8 cellular contexts compared by ENCODE assay signal in genomic region chr2:231670892-231671616, GRCh38. TPM values are rescaled to one million over a fixed set of nuclear protein-coding genes. Genes with fewer than 3 reads are reported as not detected.
DNase-seq lines count a peak whose midpoint lies in the region; ATAC-seq and TF ChIP-seq lines count a peak whose summit lies in the region.

No MANE protein-coding gene starts in this region.

- H3K9me3 Mint-ChIP-seq in IgD-negative memory B cell: no peaks in the 10 kb centered on the region

- peak; percentile 0 for ATAC-seq in GM19328 (IDR thresholded peaks at IDR 0.05; ENCODE audit: unreplicated experiment)

- no peak overlapping the region for H3K4me3 ChIP-seq in AG09309 (ENCODE audit: control insufficient read depth, low read depth, low read length)
- H3K4me3 ChIP-seq in retinal pigment epithelial cell (ENCODE audit: low read length): no peak overlapping the region

- TF ChIP-seq CTCF in AG09309 (IDR thresholded peaks at IDR 0.05; ENCODE audit: control insufficient read depth, insufficient read depth, low read depth, low read length, missing control alignments) (peak; percentile 25), retinal pigment epithelial cell (conservative IDR thresholded peaks at IDR 0.05; ENCODE audit: low read depth, low read length) (peak; percentile 42)

- H3K27me3 Mint-ChIP-seq in IgD-negative memory B cell: no peaks in the 10 kb centered on the region

- H3K4me3 Mint-ChIP-seq in IgD-negative memory B cell: peak overlapping the region; percentile 88 to 97 (median 95)

- DNase-seq in AG09309 (ENCODE audit: low read depth) (no peak), dermis blood vessel endothelial cell (peak; percentile 52), retinal pigment epithelial cell (ENCODE audit: low read depth) (no peak), KG1 (lab: John Stamatoyannopoulos, UW) (no peak), DMS79 treated with DMSO at 0.1 percent for 48 hours (lab: John Stamatoyannopoulos, UW) (no peak)
- no peak for DNase-seq in activated effector memory CD4-positive, alpha-beta T cell treated with anti-CD3 and anti-CD28 coated beads, Interleukin-2, amount 50 U/mL, for 16 hours

- peaks cover 36 to 50% (median 47%) of the 10 kb centered on the region in 3 donors for H3K4me1 Mint-ChIP-seq in IgD-negative memory B cell

- H3K36me3 Mint-ChIP-seq in IgD-negative memory B cell: peaks cover 2% of the 10 kb centered on the region

- H3K27ac Mint-ChIP-seq in IgD-negative memory B cell: peak overlapping the region; percentile 98 to 99 (median 99)

RNA-seq across cellular contexts. Expression of gene PTMA, which starts 37.3 kb away (rescaled TPM):
- polyA plus RNA-seq in IgD-negative memory B cell: 2,664 TPM
- total RNA-seq in dermis blood vessel endothelial cell: 1,131 and 1,294 TPM in 2 replicates
